ENCODE assay signal across 22 cellular contexts in the genomic region with DNA sequence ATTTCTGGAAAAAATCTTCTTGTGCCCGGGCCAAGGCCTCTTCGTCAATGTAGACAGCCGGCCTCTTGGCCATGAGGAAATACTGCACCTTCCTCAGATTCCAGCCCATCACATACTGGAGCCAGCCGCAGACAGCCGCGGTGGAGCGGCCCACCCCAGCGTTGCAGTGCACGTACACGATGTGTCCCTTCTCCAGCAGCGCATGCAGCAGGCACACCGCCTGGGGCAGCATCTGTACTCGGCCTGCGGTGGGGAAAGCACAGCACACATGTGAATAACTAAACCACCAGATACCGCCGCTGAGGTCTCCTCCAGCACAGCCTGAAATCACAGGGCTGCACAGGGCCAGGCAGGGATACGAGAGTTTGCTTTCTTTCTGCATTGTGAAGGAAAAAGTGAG.
DNase-seq lines count a peak whose midpoint lies in the region; ATAC-seq, FAIRE-seq and TF ChIP-seq lines count a peak whose summit lies in the region.
"Had no signal": no experiment of that assay in that cellular context is flagged by ENCODE, and none has a peak within 500 bp of the region (broad histone marks: within the 10 kb centered on the region; RNA-seq: fewer than 3 reads in every experiment).

No MANE protein-coding gene starts in this region.

- no peak overlapping the region for H3K4me3 ChIP-seq in GM06990 (replicated peaks; ENCODE audit: low read depth, low read length)
- no peak overlapping the region for H3K4me3 ChIP-seq in kidney (ENCODE audit: low read length in 2 of 2)
- no peak overlapping the region for H3K4me3 ChIP-seq in breast epithelium
- H3K4me3 ChIP-seq: BLaER1 treated with 17β-estradiol and CSF1 and Interleukin-3, amounts not matched to agents 10 nM and 100 nM; GM12878; HAP-1 had no signal

- H3K9me3 Mint-ChIP-seq in stimulated activated effector memory CD8-positive, alpha-beta T cell treated with anti-CD3 and anti-CD28 coated beads, Interleukin-12 subunit alpha, Interleukin-12 subunit beta, amount 100 ng/mL, for 72 hours = no peaks in the 10 kb centered on the region
- H3K9me3 Mint-ChIP-seq: CD4-positive, alpha-beta T cell; CD8-positive, alpha-beta memory T cell; HFFc6 had no signal

- H3K4me1 ChIP-seq in kidney (ENCODE audit: control insufficient read depth in 1 of 2, insufficient read depth in 1 of 2, low read depth in 1 of 2, low read length in 2 of 2) (no peaks in the 10 kb centered on the region), breast epithelium (no peaks in the 10 kb centered on the region)
- H3K4me1 ChIP-seq: BE2C; BLaER1 treated with 17β-estradiol and CSF1 and Interleukin-3, amounts not matched to agents 10 nM and 100 nM; HAP-1 had no signal

- intact Hi-C loops in kidney (cut with DNase I) (no loop called here), breast epithelium (cut with DNase I; ENCODE audit: low total_unique reads) (loop anchor here (5.0 kb wide), 1 partner anchor 960 kb away; no protein-coding TSS in a partner anchor)

- ATAC-seq in stimulated activated effector memory CD8-positive, alpha-beta T cell treated with anti-CD3 and anti-CD28 coated beads, Interleukin-12 subunit alpha, Interleukin-12 subunit beta, amount 100 ng/mL, for 72 hours = peak; percentile 19
- ATAC-seq: GM12878 had no signal

- no peaks in the 10 kb centered on the region for H3K9me3 ChIP-seq in kidney (ENCODE audit: control insufficient read depth in 1 of 2, low read length in 2 of 2)
- H3K9me3 ChIP-seq in breast epithelium = no peaks in the 10 kb centered on the region
- H3K9me3 ChIP-seq: BE2C, HAP-1 had no signal

- H3K27ac Mint-ChIP-seq in stimulated activated effector memory CD8-positive, alpha-beta T cell treated with anti-CD3 and anti-CD28 coated beads, Interleukin-12 subunit alpha, Interleukin-12 subunit beta, amount 100 ng/mL, for 72 hours = no peak overlapping the region
- H3K27ac Mint-ChIP-seq: CD4-positive, alpha-beta T cell; CD8-positive, alpha-beta memory T cell; HFFc6 had no signal

- no peak overlapping the region for H3K4me3 Mint-ChIP-seq in stimulated activated effector memory CD8-positive, alpha-beta T cell treated with anti-CD3 and anti-CD28 coated beads, Interleukin-12 subunit alpha, Interleukin-12 subunit beta, amount 100 ng/mL, for 72 hours
- H3K4me3 Mint-ChIP-seq: CD14-positive monocyte; CD4-positive, alpha-beta T cell; CD8-positive, alpha-beta memory T cell; HFFc6 had no signal

- TF ChIP-seq CTCF in GM06990 (IDR thresholded peaks at IDR 0.05; ENCODE audit: insufficient read depth, low read length, poor library complexity, severe bottlenecking) (no peak), kidney (IDR thresholded peaks at IDR 0.05; ENCODE audit: borderline replicate concordance, extremely low read depth, insufficient read depth) (no peak), breast epithelium (IDR thresholded peaks at IDR 0.05) (no peak)

- H3K4me1 Mint-ChIP-seq in stimulated activated effector memory CD8-positive, alpha-beta T cell treated with anti-CD3 and anti-CD28 coated beads, Interleukin-12 subunit alpha, Interleukin-12 subunit beta, amount 100 ng/mL, for 72 hours = no peaks in the 10 kb centered on the region
- H3K4me1 Mint-ChIP-seq: CD14-positive monocyte; CD8-positive, alpha-beta memory T cell had no signal

- no peak for TF ChIP-seq POLR2A in breast epithelium (IDR thresholded peaks at IDR 0.05)

- H3K27me3 ChIP-seq in GM06990 (replicated peaks; ENCODE audit: control insufficient read depth, insufficient read depth, low read length) = no peaks in the 10 kb centered on the region
- no peaks in the 10 kb centered on the region for H3K27me3 ChIP-seq in breast epithelium
- H3K27me3 ChIP-seq: BE2C; BLaER1 treated with 17β-estradiol and CSF1 and Interleukin-3, amounts not matched to agents 10 nM and 100 nM had no signal

- no peaks in the 10 kb centered on the region for H3K36me3 Mint-ChIP-seq in stimulated activated effector memory CD8-positive, alpha-beta T cell treated with anti-CD3 and anti-CD28 coated beads, Interleukin-12 subunit alpha, Interleukin-12 subunit beta, amount 100 ng/mL, for 72 hours

- FAIRE-seq in kidney (lab: Jason Lieb, UNC) (no peak), GM19239 (lab: Jason Lieb, UNC) (no peak)
- FAIRE-seq: D721Med, GM12878, H54 had no signal

- DNase-seq in GM06990 (ENCODE audit: extremely low read depth, insufficient read length) (peak; percentile 3), kidney (peak; percentile 68), NCI-H2029 treated with DMSO at 0.1 percent for 48 hours (lab: John Stamatoyannopoulos, UW) (no peak), breast epithelium (ENCODE audit: low spot score in 2 of 2) (no peak), cerebellum (ENCODE audit: low spot score) (no peak), GM19239 (ENCODE audit: insufficient read length, low spot score) (no peak)
- no peak for DNase-seq in stimulated activated effector memory CD8-positive, alpha-beta T cell treated with anti-CD3 and anti-CD28 coated beads, Interleukin-12 subunit alpha, Interleukin-12 subunit beta, amount 100 ng/mL, for 72 hours (ENCODE audit: low spot score in 2 of 2)
- DNase-seq: AML-193; BE2C; CD4-positive, alpha-beta T cell; CD8-positive, alpha-beta memory T cell; DMS 273 treated with DMSO at 0.1 percent for 48 hours; DMS79; GOT3 had no signal

- H3K27ac ChIP-seq in kidney (ENCODE audit: low read depth in 2 of 2, low read length in 2 of 2) (no peak overlapping the region), breast epithelium (no peak overlapping the region)
- H3K27ac ChIP-seq: BLaER1 treated with 17β-estradiol and CSF1 and Interleukin-3, amounts not matched to agents 10 nM and 100 nM had no signal

- H3K36me3 ChIP-seq in GM06990 (ENCODE audit: control insufficient read depth, insufficient read depth, low read length) = no peaks in the 10 kb centered on the region; the same call in 1 of the 2 replicates
- H3K36me3 ChIP-seq in kidney (ENCODE audit: control insufficient read depth in 1 of 2, insufficient read depth in 2 of 2, low read length in 2 of 2) = peaks cover 0 to 3% of the 10 kb centered on the region in 2 donors
- no peaks in the 10 kb centered on the region for H3K36me3 ChIP-seq in breast epithelium
- H3K36me3 ChIP-seq: BE2C, HAP-1 had no signal

- H3K9ac ChIP-seq in kidney (ENCODE audit: low read length in 2 of 2) = no peak overlapping the region
- H3K9ac ChIP-seq: BLaER1 treated with 17β-estradiol and CSF1 and Interleukin-3, amounts not matched to agents 10 nM and 100 nM had no signal

TF ChIP-seq in PFSK-1, 5 proteins besides CTCF, POLR2A, EP300 and RAD21:
- TF ChIP-seq, protein P1, sequence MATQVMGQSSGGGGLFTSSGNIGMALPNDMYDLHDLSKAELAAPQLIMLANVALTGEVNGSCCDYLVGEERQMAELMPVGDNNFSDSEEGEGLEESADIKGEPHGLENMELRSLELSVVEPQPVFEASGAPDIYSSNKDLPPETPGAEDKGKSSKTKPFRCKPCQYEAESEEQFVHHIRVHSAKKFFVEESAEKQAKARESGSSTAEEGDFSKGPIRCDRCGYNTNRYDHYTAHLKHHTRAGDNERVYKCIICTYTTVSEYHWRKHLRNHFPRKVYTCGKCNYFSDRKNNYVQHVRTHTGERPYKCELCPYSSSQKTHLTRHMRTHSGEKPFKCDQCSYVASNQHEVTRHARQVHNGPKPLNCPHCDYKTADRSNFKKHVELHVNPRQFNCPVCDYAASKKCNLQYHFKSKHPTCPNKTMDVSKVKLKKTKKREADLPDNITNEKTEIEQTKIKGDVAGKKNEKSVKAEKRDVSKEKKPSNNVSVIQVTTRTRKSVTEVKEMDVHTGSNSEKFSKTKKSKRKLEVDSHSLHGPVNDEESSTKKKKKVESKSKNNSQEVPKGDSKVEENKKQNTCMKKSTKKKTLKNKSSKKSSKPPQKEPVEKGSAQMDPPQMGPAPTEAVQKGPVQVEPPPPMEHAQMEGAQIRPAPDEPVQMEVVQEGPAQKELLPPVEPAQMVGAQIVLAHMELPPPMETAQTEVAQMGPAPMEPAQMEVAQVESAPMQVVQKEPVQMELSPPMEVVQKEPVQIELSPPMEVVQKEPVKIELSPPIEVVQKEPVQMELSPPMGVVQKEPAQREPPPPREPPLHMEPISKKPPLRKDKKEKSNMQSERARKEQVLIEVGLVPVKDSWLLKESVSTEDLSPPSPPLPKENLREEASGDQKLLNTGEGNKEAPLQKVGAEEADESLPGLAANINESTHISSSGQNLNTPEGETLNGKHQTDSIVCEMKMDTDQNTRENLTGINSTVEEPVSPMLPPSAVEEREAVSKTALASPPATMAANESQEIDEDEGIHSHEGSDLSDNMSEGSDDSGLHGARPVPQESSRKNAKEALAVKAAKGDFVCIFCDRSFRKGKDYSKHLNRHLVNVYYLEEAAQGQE (IDR thresholded peaks at IDR 0.05; ENCODE audit: insufficient read depth in 1 of 2, low read depth in 2 of 2, low read length in 2 of 2) = no peak
- TF ChIP-seq FOXP2 (optimal IDR thresholded peaks at IDR 0.05; ENCODE audit: borderline replicate concordance, extremely low read depth, extremely low read length, insufficient read depth) = peak; percentile 16

Comparison
In these comparisons a context has a peak if more than half of its experiments do, and no peak if none do; other contexts are left out.
1. DNase-seq: peak in GM06990 (single experiment) and kidney (single experiment); none in stimulated activated effector memory CD8-positive, alpha-beta T cell treated with anti-CD3 and anti-CD28 coated beads, Interleukin-12 subunit alpha, Interleukin-12 subunit beta, amount 100 ng/mL, for 72 hours (0 of 2), NCI-H2029 treated with DMSO at 0.1 percent for 48 hours (single experiment), breast epithelium (0 of 2), cerebellum (single experiment) and GM19239 (single experiment).